20 cellular contexts compared by ENCODE assay signal in genomic region chr10:76651148-76651547, GRCh38.
"Had no signal": no experiment of that assay in that cellular context is flagged by ENCODE, and none has a peak within 500 bp of the region (broad histone marks: within the 10 kb centered on the region; RNA-seq: fewer than 3 reads in every experiment).

No MANE protein-coding gene starts in this region.

- H3K9me3 ChIP-seq: SJSA1 had no signal

- DNase-seq: KBM-7, MV-4-11, NCI-H1048, NCI-H1105, NCI-H1417, NCI-H1436 treated with DMSO at 0.1 percent for 48 hours, NCI-H1694, NCI-H187 treated with DMSO at 0.1 percent for 48 hours, NCI-H2029 treated with DMSO at 0.1 percent for 48 hours, NCI-H2171 treated with DMSO at 0.1 percent for 48 hours, NCI-H345, NCI-H446 treated with DMSO at 0.1 percent for 48 hours, NCI-H524, NCI-H526 treated with DMSO at 0.1 percent for 48 hours, NCI-H774, Right ventricle myocardium superior, RPMI8226, SIG-M5 had no signal

- H3K4me3 ChIP-seq: SJSA1, SK-N-MC had no signal

- H3K36me3 ChIP-seq: SJSA1 had no signal

- H3K27ac ChIP-seq: SJSA1, SK-N-MC had no signal
